In genomic region chr10:11612004-11613001, GRCh38 we compare ENCODE assay signal across 8 cellular contexts. TPM values are rescaled to one million over a fixed set of nuclear protein-coding genes. Genes with fewer than 3 reads are reported as not detected.
DNase-seq lines count a peak whose midpoint lies in the region; ATAC-seq and TF ChIP-seq lines count a peak whose summit lies in the region.

No MANE protein-coding gene starts in this region.

- POLR2A ChIA-PET in SK-N-SH (lab: Yijun Ruan, JAX) (no interaction called here), OCI-LY7 (lab: Charles Lee) (interaction anchor here (0.6 to 3.1 kb wide), 32 partner anchors 9 to 262 kb away, joined by 3 to 17 read pairs (median 4); no protein-coding TSS in a partner anchor)

- CTCF ChIA-PET in SK-N-SH (lab: Yijun Ruan, JAX) (interaction anchor here (0.6 to 1.4 kb wide), 2 partner anchors 72 to 108 kb away, joined by 3 to 4 read pairs; no protein-coding TSS in a partner anchor), OCI-LY7 (lab: Charles Lee; ENCODE audit: unreplicated experiment) (interaction anchor here (0.6 kb wide), 1 partner anchor 176 kb away, joined by 3 read pairs; no protein-coding TSS in a partner anchor)

- 62% methylated on average over 12 of the region's 12 CpGs for WGBS in SK-N-SH (ENCODE audit: low lambda C conversion rate)
- WGBS in aorta, 2 donors: 12 to 17% methylated on average over 12 of the region's 12 CpGs

- H3K9ac ChIP-seq in SK-N-SH: peak overlapping the region; percentile 65

- peaks cover 5% of the 10 kb centered on the region for H3K36me3 Mint-ChIP-seq in dendritic cell treated with granulocyte-macrophage colony-stimulating factor and Interleukin-4, amounts not matched to agents 40 ng/mL and 50 ng/mL, for 4 days (ENCODE audit: low read depth)

- DNase-seq in SK-N-SH (no peak), OCI-LY7 (ENCODE audit: low spot score) (peak; percentile 55), mucosa of descending colon (no peak), aorta (no peak), activated gamma-delta T cell treated with Interleukin-2 at 50 U/mL for 16 hours (no peak), GM19240 (ENCODE audit: insufficient read length, low spot score) (no peak)

- H3K4me1 Mint-ChIP-seq in dendritic cell treated with granulocyte-macrophage colony-stimulating factor and Interleukin-4, amounts not matched to agents 40 ng/mL and 50 ng/mL, for 4 days (ENCODE audit: low read depth): peaks cover 22% of the 10 kb centered on the region

- peak overlapping the region; percentile 83 for H3K4me3 Mint-ChIP-seq in dendritic cell treated with granulocyte-macrophage colony-stimulating factor and Interleukin-4, amounts not matched to agents 40 ng/mL and 50 ng/mL, for 4 days

- peak overlapping the region in 1 of 2 experiments; percentile 69; a peak in 2 of 4 replicates for H3K27ac ChIP-seq in SK-N-SH (ENCODE audit: low read depth in 2 of 2, low read length in 1 of 2)
- H3K27ac ChIP-seq in OCI-LY7 (ENCODE audit: low read depth, low read length, poor library complexity, severe bottlenecking): peak overlapping the region; percentile 84
- peak overlapping the region in 1 of 2 donors; percentile 91 for H3K27ac ChIP-seq in aorta (ENCODE audit: low read depth in 1 of 2, low read length in 2 of 2)

- TF ChIP-seq CTCF in SK-N-SH (IDR thresholded peaks at IDR 0.05): no peak
- TF ChIP-seq CTCF in OCI-LY7 (conservative IDR thresholded peaks at IDR 0.05; ENCODE audit: low read length): no peak
- no peak for TF ChIP-seq CTCF in mucosa of descending colon (IDR thresholded peaks at IDR 0.05)

- H3F3A ChIP-seq in SK-N-SH (replicated peaks; ENCODE audit: insufficient read depth): peaks cover 7% of the 10 kb centered on the region

- peak overlapping the region; percentile 66 for H3K27ac Mint-ChIP-seq in dendritic cell treated with granulocyte-macrophage colony-stimulating factor and Interleukin-4, amounts not matched to agents 40 ng/mL and 50 ng/mL, for 4 days

- peak overlapping the region; percentile 87 to 99 for H3K4me3 ChIP-seq in SK-N-SH (ENCODE audit: low read depth in 2 of 2, low read length in 1 of 2)
- H3K4me3 ChIP-seq in OCI-LY7 (ENCODE audit: low read depth, low read length, poor library complexity, severe bottlenecking): peak overlapping the region; percentile 81
- peak overlapping the region; percentile 60 for H3K4me3 ChIP-seq in mucosa of descending colon
- peak overlapping the region; percentile 95 to 98 for H3K4me3 ChIP-seq in aorta (ENCODE audit: low read length in 2 of 2)

- no peak for TF ChIP-seq RAD21 in SK-N-SH (IDR thresholded peaks at IDR 0.05; ENCODE audit: low read length)

- H4K20me1 ChIP-seq in SK-N-SH (ENCODE audit: insufficient read depth) (peaks cover 19% of the 10 kb centered on the region), OCI-LY7 (ENCODE audit: insufficient read depth, low read length) (no peaks in the 10 kb centered on the region; the same call in 1 of the 2 replicates)

- H3K27me3 ChIP-seq in SK-N-SH (ENCODE audit: insufficient read depth): no peaks in the 10 kb centered on the region
- no peaks in the 10 kb centered on the region for H3K27me3 ChIP-seq in aorta (ENCODE audit: control insufficient read depth in 1 of 2, insufficient read depth in 2 of 2, low read length in 1 of 2)

- H3K79me2 ChIP-seq in SK-N-SH (ENCODE audit: insufficient read depth) (peaks cover 31% of the 10 kb centered on the region), OCI-LY7 (ENCODE audit: insufficient read depth, low read depth, low read length) (peaks cover 47% of the 10 kb centered on the region)

- H3K9me2 ChIP-seq in SK-N-SH: no peaks in the 10 kb centered on the region
- no peaks in the 10 kb centered on the region for H3K9me2 ChIP-seq in OCI-LY7 (ENCODE audit: insufficient read depth, low read length)

- no peak for TF ChIP-seq EP300 in SK-N-SH (IDR thresholded peaks at IDR 0.05; ENCODE audit: borderline replicate concordance in 1 of 2, low read depth in 1 of 2, low read length in 1 of 2)

- TSS peak; percentile 73 for BruUV-seq in OCI-LY7 (replicated peaks; lab: Mats Ljungman, UMichigan)

- H3K9me3 Mint-ChIP-seq in dendritic cell treated with granulocyte-macrophage colony-stimulating factor and Interleukin-4, amounts not matched to agents 40 ng/mL and 50 ng/mL, for 4 days: no peaks in the 10 kb centered on the region

- no peaks in the 10 kb centered on the region for H3K27me3 Mint-ChIP-seq in dendritic cell treated with granulocyte-macrophage colony-stimulating factor and Interleukin-4, amounts not matched to agents 40 ng/mL and 50 ng/mL, for 4 days

- H2AFZ ChIP-seq in SK-N-SH (ENCODE audit: low read depth) (peak overlapping the region; percentile 99; the same call in 1 of the 2 replicates), OCI-LY7 (ENCODE audit: low read length) (peak overlapping the region; percentile 3; the same call in 1 of the 2 replicates)

- ATAC-seq in SK-N-SH treated with all-trans-retinoic acid at 6 μM for 48 hours (no peak; the same call in 2 of the 3 replicates), mucosa of descending colon (peak; percentile 51), aorta (ENCODE audit: low FRiP score) (no peak)

- intact Hi-C loops in OCI-LY7 (cut with micrococcal nuclease; ENCODE audit: unreplicated experiment): no loop called here
- intact Hi-C loops in dendritic cell treated with granulocyte-macrophage colony-stimulating factor and Interleukin-4, amounts not matched to agents 40 ng/mL and 50 ng/mL, for 4 days (cut with micrococcal nuclease): loop anchor here (5.0 kb wide), 1 partner anchor 110 kb away; no protein-coding TSS in a partner anchor
- intact Hi-C loops in mucosa of descending colon (cut with DNase I, micrococcal nuclease): no loop called here
- intact Hi-C loops in aorta (cut with DNase I): loop anchor here (5.0 to 10.0 kb wide), 4 partner anchors 85 to 145 kb away; no protein-coding TSS in a partner anchor

- H3K4me1 ChIP-seq in SK-N-SH (ENCODE audit: control insufficient read depth in 1 of 2, insufficient read depth in 2 of 2, low read depth in 1 of 2, low read length in 1 of 2): peaks cover 10 to 17% of the 10 kb centered on the region in 2 experiments
- peaks cover 39% of the 10 kb centered on the region for H3K4me1 ChIP-seq in OCI-LY7 (ENCODE audit: insufficient read depth, low read length, poor library complexity, severe bottlenecking)
- peaks cover 18% of the 10 kb centered on the region for H3K4me1 ChIP-seq in mucosa of descending colon (ENCODE audit: low read depth)
- H3K4me1 ChIP-seq in aorta (ENCODE audit: control insufficient read depth in 1 of 2, insufficient read depth in 2 of 2, low read length in 2 of 2): peaks cover 0 to 7% of the 10 kb centered on the region in 2 donors

- H3K36me3 ChIP-seq in SK-N-SH (replicated peaks in 1 of 2; ENCODE audit: control insufficient read depth in 1 of 2, insufficient read depth in 2 of 2, low read length in 1 of 2) (no peaks in the 10 kb centered on the region), OCI-LY7 (ENCODE audit: insufficient read depth, low read length) (peaks cover 8% of the 10 kb centered on the region), mucosa of descending colon (ENCODE audit: low read depth) (no peaks in the 10 kb centered on the region), aorta (ENCODE audit: control insufficient read depth in 1 of 2, insufficient read depth in 2 of 2, low read length in 1 of 2) (no peaks in the 10 kb centered on the region)

- H3K4me2 ChIP-seq in SK-N-SH (peak overlapping the region; percentile 87), OCI-LY7 (ENCODE audit: low read length) (peak overlapping the region; percentile 100)

- no peaks in the 10 kb centered on the region for H3K9me3 ChIP-seq in SK-N-SH
- peaks cover 11% of the 10 kb centered on the region for H3K9me3 ChIP-seq in OCI-LY7 (ENCODE audit: low read length)
- no peaks in the 10 kb centered on the region for H3K9me3 ChIP-seq in mucosa of descending colon
- H3K9me3 ChIP-seq in aorta (ENCODE audit: control insufficient read depth, low read length): no peaks in the 10 kb centered on the region

TF ChIP-seq in SK-N-SH, 30 proteins besides CTCF, POLR2A, EP300 and RAD21 (continues in another document):
- TF ChIP-seq RFX5 (IDR thresholded peaks at IDR 0.05; ENCODE audit: low read length) (no peak), FOXM1 (IDR thresholded peaks at IDR 0.05; ENCODE audit: low read depth) (no peak), CHD2 (IDR thresholded peaks at IDR 0.05; ENCODE audit: low read length, partially characterized antibody) (no peak), TAF1 (IDR thresholded peaks at IDR 0.05; ENCODE audit: borderline replicate concordance, low read depth, low read length) (no peak), RCOR1 (IDR thresholded peaks at IDR 0.05; ENCODE audit: low read length) (no peak), JUND (IDR thresholded peaks at IDR 0.05) (no peak), POLR2AphosphoS5 (IDR thresholded peaks at IDR 0.05; ENCODE audit: low read depth, low read length) (no peak), EZH2phosphoT487 (IDR thresholded peaks at IDR 0.05; ENCODE audit: borderline replicate concordance, low read depth) (no peak), MAX (IDR thresholded peaks at IDR 0.05; ENCODE audit: low read depth) (no peak)

TF ChIP-seq in SK-N-SH treated with all-trans-retinoic acid at 6 μM for 48 hours, 23 proteins besides CTCF, POLR2A, EP300 and RAD21:
- no peak for TF ChIP-seq ISL1 (CRISPR knock-in tag; IDR thresholded peaks at IDR 0.05)
- no peak for TF ChIP-seq ZNF8 (CRISPR knock-in tag; IDR thresholded peaks at IDR 0.05)

RNA-seq across cellular contexts. Expression of gene USP6NL, which starts 0.9 kb away (rescaled TPM):
- polyA plus RNA-seq in SK-N-SH (2012; rRNA removed): 8.2 and 8.9 TPM in 2 replicates
- polyA plus RNA-seq in SK-N-SH (2012; cell fraction: cytosol; rRNA removed): 9.6 and 10.1 TPM in 2 replicates
- 11.3 and 12.2 TPM in 2 replicates for polyA plus RNA-seq in SK-N-SH (2012; cell fraction: nucleus; rRNA removed)
- 33.7 and 41.7 TPM in 2 replicates for total RNA-seq in OCI-LY7 (2014; rRNA removed; shearing (Covaris generic))
- total RNA-seq in OCI-LY7 (2022): 59.7 and 62.0 TPM in 2 replicates
- total RNA-seq in mucosa of descending colon: 10 to 100 TPM; 14.6 to 20.0 (median 19.8) TPM
- total RNA-seq in aorta: 10 to 100 TPM; 11.3 to 12.5 TPM
- 1 to 10 TPM; 3.8 to 4.1 TPM for polyA plus RNA-seq in aorta

Comparison
In these comparisons a context has a peak if more than half of its experiments do, and no peak if none do; other contexts are left out.
1. intact Hi-C loops: an anchor here in dendritic cell treated with granulocyte-macrophage colony-stimulating factor and Interleukin-4, amounts not matched to agents 40 ng/mL and 50 ng/mL, for 4 days (5.0 kb wide) and aorta (5.0 to 10.0 kb wide); none called in OCI-LY7 and mucosa of descending colon.